ENCODE assay signal across 22 cellular contexts in the genomic region with DNA sequence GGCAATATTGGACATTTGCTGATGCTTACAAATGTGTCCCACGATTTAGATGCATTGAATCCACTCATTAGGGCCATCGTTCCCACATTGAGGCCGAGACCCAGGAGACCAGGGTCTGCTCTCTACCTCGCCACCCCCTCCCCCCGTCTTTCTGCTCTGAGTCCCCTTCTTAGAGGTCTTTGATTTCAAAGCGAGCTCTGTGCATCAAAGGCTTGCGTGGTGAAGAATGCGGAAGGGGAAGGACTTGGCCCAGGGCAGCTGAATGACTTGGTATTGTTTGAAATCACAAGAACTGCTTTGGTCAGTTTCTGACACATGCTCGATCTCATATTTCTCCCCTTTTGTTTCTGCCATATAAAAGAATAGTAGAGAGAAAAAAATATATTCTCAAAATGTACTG.
"Had no signal": no experiment of that assay in that cellular context is flagged by ENCODE, and none has a peak within 500 bp of the region (broad histone marks: within the 10 kb centered on the region; RNA-seq: fewer than 3 reads in every experiment).

No MANE protein-coding gene starts in this region.

- H3K27me3 Mint-ChIP-seq: activated T-cell treated with anti-CD3 and anti-CD28 coated beads, Interleukin-2, amount 50 U/mL, for 24 hours; stimulated activated naive CD8-positive, alpha-beta T cell treated with anti-CD3 and anti-CD28 coated beads, Interleukin-15, Interleukin-2, amounts not matched to agents 100 ng/mL and 50 ng/mL, for 24 hours; T-cell had no signal

- H3K4me1 Mint-ChIP-seq: activated naive CD8-positive, alpha-beta T cell treated with anti-CD3 and anti-CD28 coated beads, Interleukin-2, amount 10 ng/mL, durations not matched to agents 7 days and 5 days; T-cell had no signal

- H3K9me3 Mint-ChIP-seq: natural killer cell treated with Interleukin-12 subunit alpha and Interleukin-12 subunit beta and Interleukin-15 and Interleukin-18, amount 100 ng/mL, for 72 hours; stimulated activated naive CD8-positive, alpha-beta T cell treated with anti-CD3 and anti-CD28 coated beads, Interleukin-15, Interleukin-2, amounts not matched to agents 100 ng/mL and 50 ng/mL, for 24 hours had no signal

- H3K4me1 ChIP-seq: gastrocnemius medialis, prostate gland, suprapubic skin had no signal

- DNase-seq: activated CD4-positive, alpha-beta T cell treated with anti-CD3 and anti-CD28 coated beads for 48 hours; activated CD4-positive, CD25-positive, alpha-beta regulatory T cell; activated CD8-positive, alpha-beta T cell treated with anti-CD3 and anti-CD28 coated beads, Interleukin-2, amount 10 ng/mL, durations not matched to agents 7 days and 5 days; activated naive CD4-positive, alpha-beta T cell treated with Interleukin-2 at 50 U/mL for 16 hours; activated naive CD8-positive, alpha-beta T cell treated with anti-CD3 and anti-CD28 coated beads, Interleukin-2, amount 10 ng/mL, durations not matched to agents 7 days and 5 days; activated T-cell treated with anti-CD3 and anti-CD28 coated beads, Interleukin-2, amount 50 U/mL, for 24 hours; amygdala; dorsolateral prefrontal cortex; erythroblast; gastrocnemius medialis; mesenchymal stem cell; right cardiac atrium; SK-N-SH; T-cell; T-helper 9 cell; trophoblast cell had no signal

- H3K36me3 Mint-ChIP-seq: activated naive CD8-positive, alpha-beta T cell treated with anti-CD3 and anti-CD28 coated beads, Interleukin-2, amount 10 ng/mL, durations not matched to agents 7 days and 5 days; natural killer cell treated with Interleukin-12 subunit alpha and Interleukin-12 subunit beta and Interleukin-15 and Interleukin-18, amount 100 ng/mL, for 72 hours; T-cell had no signal

- H3K9me3 ChIP-seq: gastrocnemius medialis, prostate gland, SK-N-SH, suprapubic skin had no signal

- H3K27me3 ChIP-seq: gastrocnemius medialis, suprapubic skin had no signal

- H3K4me3 Mint-ChIP-seq: activated CD8-positive, alpha-beta T cell treated with anti-CD3 and anti-CD28 coated beads, Interleukin-2, amount 10 ng/mL, durations not matched to agents 7 days and 5 days; activated naive CD8-positive, alpha-beta T cell treated with anti-CD3 and anti-CD28 coated beads, Interleukin-2, amount 10 ng/mL, durations not matched to agents 7 days and 5 days; activated T-cell treated with anti-CD3 and anti-CD28 coated beads, Interleukin-2, amount 50 U/mL, for 24 hours; natural killer cell treated with Interleukin-12 subunit alpha and Interleukin-12 subunit beta and Interleukin-15 and Interleukin-18, amount 100 ng/mL, for 72 hours; stimulated activated naive CD8-positive, alpha-beta T cell treated with anti-CD3 and anti-CD28 coated beads, Interleukin-15, Interleukin-2, amounts not matched to agents 100 ng/mL and 50 ng/mL, for 24 hours; T-cell had no signal

- ATAC-seq: activated CD8-positive, alpha-beta T cell treated with anti-CD3 and anti-CD28 coated beads, Interleukin-2, amount 10 ng/mL, durations not matched to agents 7 days and 5 days; gastrocnemius medialis; natural killer cell treated with Interleukin-12 subunit alpha and Interleukin-12 subunit beta and Interleukin-15 and Interleukin-18, amount 100 ng/mL, for 72 hours; right cardiac atrium; T-cell had no signal

- H3K4me3 ChIP-seq: gastrocnemius medialis, prostate gland, skin epidermis, suprapubic skin had no signal

- H3K36me3 ChIP-seq: gastrocnemius medialis, prostate gland, suprapubic skin had no signal

- H3K27ac Mint-ChIP-seq: activated CD8-positive, alpha-beta T cell treated with anti-CD3 and anti-CD28 coated beads, Interleukin-2, amount 10 ng/mL, durations not matched to agents 7 days and 5 days; activated naive CD8-positive, alpha-beta T cell treated with anti-CD3 and anti-CD28 coated beads, Interleukin-2, amount 10 ng/mL, durations not matched to agents 7 days and 5 days; activated T-cell treated with anti-CD3 and anti-CD28 coated beads, Interleukin-2, amount 50 U/mL, for 24 hours; activated T-helper 2 cell treated with anti-CD3 and anti-CD28 coated beads, Interferon-gamma antibody, Interleukin-2, Interleukin-4, amounts not matched to agents 10 μg/mL and 5 μg/mL and 100 μg/mL, durations not matched to agents 14 hours and 24 hours and 36 hours; natural killer cell treated with Interleukin-12 subunit alpha and Interleukin-12 subunit beta and Interleukin-15 and Interleukin-18, amount 100 ng/mL, for 72 hours; stimulated activated naive CD8-positive, alpha-beta T cell treated with anti-CD3 and anti-CD28 coated beads, Interleukin-15, Interleukin-2, amounts not matched to agents 100 ng/mL and 50 ng/mL, for 24 hours; T-cell had no signal
